In the genomic region with DNA sequence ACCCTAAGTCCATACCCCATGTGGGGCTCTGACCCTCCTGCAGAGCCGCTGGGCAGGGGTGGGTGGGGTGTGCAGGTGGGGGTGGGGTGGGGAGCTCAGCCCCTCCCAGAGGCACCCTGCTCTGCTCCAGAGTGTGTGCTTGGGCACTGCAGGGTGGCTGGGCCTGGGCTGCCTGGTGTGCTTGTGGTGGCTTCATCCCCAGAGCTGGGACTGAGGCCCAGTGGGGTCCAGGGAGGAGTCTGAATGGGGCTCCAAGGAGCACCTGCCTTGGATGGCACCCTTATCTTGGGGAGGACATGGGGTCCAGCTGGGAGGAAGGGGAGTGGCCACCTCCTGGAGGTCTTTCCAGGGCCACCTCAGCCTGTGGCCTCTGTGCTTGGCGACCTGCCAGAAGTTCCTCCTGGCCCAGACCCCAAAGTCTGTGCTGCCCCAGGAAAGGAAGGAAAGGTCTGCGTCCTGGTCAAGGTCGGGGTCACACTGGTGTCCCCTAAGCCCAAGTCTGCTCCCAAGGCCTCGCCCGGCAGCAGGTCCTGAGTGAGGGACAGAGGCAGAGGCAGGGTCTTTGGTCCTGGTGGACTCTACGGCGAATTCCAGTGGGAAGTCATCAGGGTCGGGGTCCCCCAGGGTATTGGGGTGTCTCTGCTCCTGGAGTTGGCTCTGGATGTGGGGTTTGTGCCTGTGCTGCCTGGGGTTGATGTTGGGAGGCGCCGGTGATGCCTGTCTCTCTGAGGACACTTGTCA, we compare ENCODE assay signal across 25 cellular contexts.
"Had no signal": no experiment of that assay in that cellular context is flagged by ENCODE, and none has a peak within 500 bp of the region (broad histone marks: within the 10 kb centered on the region; RNA-seq: fewer than 3 reads in every experiment).

No MANE protein-coding gene starts in this region.

- H3K4me1 ChIP-seq: adrenal gland, ascending aorta, parathyroid adenoma, vagina had no signal

- H3K27me3 ChIP-seq: adrenal gland, ascending aorta, brain microvascular endothelial cell, hepatocyte, vagina had no signal

- H3K36me3 Mint-ChIP-seq: activated naive CD8-positive, alpha-beta T cell; immature natural killer cell; type B pancreatic cell had no signal

- H3K79me2 ChIP-seq: hepatocyte, parathyroid adenoma had no signal

- H3K27ac Mint-ChIP-seq: activated naive CD8-positive, alpha-beta T cell; activated T-helper 2 cell treated with anti-CD3 and anti-CD28 coated beads, Interferon-gamma antibody, Interleukin-2, Interleukin-4, amounts not matched to agents 10 μg/mL and 5 μg/mL and 100 μg/mL, durations not matched to agents 14 hours and 24 hours and 36 hours; immature natural killer cell; nephron progenitor cell; T-helper 17 cell; type B pancreatic cell had no signal

- H3K4me3 Mint-ChIP-seq: activated naive CD8-positive, alpha-beta T cell; activated T-cell treated with anti-CD3 and anti-CD28 coated beads, Interleukin-2, amount 50 U/mL, for 4 hours; immature natural killer cell; nephron progenitor cell; T-helper 17 cell; type B pancreatic cell had no signal

- H3K9ac ChIP-seq: parathyroid adenoma had no signal

- H2AFZ ChIP-seq: hepatocyte, parathyroid adenoma had no signal

- DNase-seq: activated CD8-positive, alpha-beta memory T cell treated with anti-CD3 and anti-CD28 coated beads, Interleukin-2, amount 50 U/mL, for 48 hours; activated naive CD4-positive, alpha-beta T cell; activated T-cell treated with anti-CD3 and anti-CD28 coated beads, Interleukin-2, amount 50 U/mL, for 4 hours; adrenal gland; brain microvascular endothelial cell; caudate nucleus; dermis blood vessel endothelial cell; effector CD8-positive, alpha-beta T cell; foreskin melanocyte; immature natural killer cell; nephron progenitor cell; stimulated activated CD4-positive, alpha-beta T cell treated with anti-CD3 and anti-CD28 coated beads, Interleukin-2, amount 100 ng/mL, for 48 hours; stimulated activated CD8-positive, alpha-beta memory T cell treated with anti-CD3 and anti-CD28 coated beads, Interleukin-4, amount 100 ng/mL, for 48 hours; stimulated activated naive CD4-positive, alpha-beta T cell treated with Interleukin-2 at 50 U/mL for 16 hours; T-helper 17 cell had no signal

- H3K9me3 Mint-ChIP-seq: activated T-cell treated with anti-CD3 and anti-CD28 coated beads, Interleukin-2, amount 50 U/mL, for 4 hours; activated T-helper 2 cell treated with anti-CD3 and anti-CD28 coated beads, Interferon-gamma antibody, Interleukin-2, Interleukin-4, amounts not matched to agents 10 μg/mL and 5 μg/mL and 100 μg/mL, durations not matched to agents 14 hours and 24 hours and 36 hours; immature natural killer cell had no signal

- H3K4me1 Mint-ChIP-seq: immature natural killer cell, nephron progenitor cell, T-helper 17 cell had no signal

- H3K27ac ChIP-seq: adrenal gland, ascending aorta, brain microvascular endothelial cell, hepatocyte, parathyroid adenoma, thoracic aorta, vagina had no signal

- H3K4me3 ChIP-seq: adrenal gland, ascending aorta, hepatocyte, smooth muscle cell, thoracic aorta, vagina had no signal

- ATAC-seq: activated T-cell treated with anti-CD3 and anti-CD28 coated beads, Interleukin-2, amount 50 U/mL, for 4 hours; sciatic nerve; T-helper 17 cell had no signal

- H3K4me2 ChIP-seq: hepatocyte, smooth muscle cell had no signal

- H3K27me3 Mint-ChIP-seq: activated naive CD8-positive, alpha-beta T cell; type B pancreatic cell had no signal
